ENCODE assay signal across 15 cellular contexts in genomic region chr11:112856591-112856990, GRCh38.
"Had no signal": no experiment of that assay in that cellular context is flagged by ENCODE, and none has a peak within 500 bp of the region (broad histone marks: within the 10 kb centered on the region; RNA-seq: fewer than 3 reads in every experiment).

No MANE protein-coding gene starts in this region.

- H3K27me3 ChIP-seq: pancreas had no signal

- ATAC-seq: left colon, left ventricle myocardium superior, pancreas, right cardiac atrium had no signal

- H3K79me2 ChIP-seq: hepatocyte had no signal

- H3K4me2 ChIP-seq: hepatocyte, smooth muscle cell had no signal

- H3K9me3 ChIP-seq: pancreas had no signal

- H2AFZ ChIP-seq: hepatocyte had no signal

- H3K36me3 ChIP-seq: pancreas had no signal

- FAIRE-seq: kidney, pancreas had no signal

- H3K4me1 ChIP-seq: pancreas had no signal

- DNase-seq: foreskin melanocyte; kidney; left colon; left ventricle myocardium superior; mesendoderm; naive B cell; occipital lobe; pancreas; right cardiac atrium; stimulated activated CD4-positive, alpha-beta T cell treated with anti-CD3 and anti-CD28 coated beads, Interleukin-2, amount 100 ng/mL, for 48 hours; stimulated activated naive CD4-positive, alpha-beta T cell treated with Interleukin-2 at 50 U/mL for 16 hours; trophoblast cell had no signal

- H3K4me3 ChIP-seq: hepatocyte, lung, pancreas, smooth muscle cell had no signal

- H3K27ac ChIP-seq: hepatocyte, pancreas had no signal
